2 cellular contexts compared by ENCODE assay signal in the genomic region with DNA sequence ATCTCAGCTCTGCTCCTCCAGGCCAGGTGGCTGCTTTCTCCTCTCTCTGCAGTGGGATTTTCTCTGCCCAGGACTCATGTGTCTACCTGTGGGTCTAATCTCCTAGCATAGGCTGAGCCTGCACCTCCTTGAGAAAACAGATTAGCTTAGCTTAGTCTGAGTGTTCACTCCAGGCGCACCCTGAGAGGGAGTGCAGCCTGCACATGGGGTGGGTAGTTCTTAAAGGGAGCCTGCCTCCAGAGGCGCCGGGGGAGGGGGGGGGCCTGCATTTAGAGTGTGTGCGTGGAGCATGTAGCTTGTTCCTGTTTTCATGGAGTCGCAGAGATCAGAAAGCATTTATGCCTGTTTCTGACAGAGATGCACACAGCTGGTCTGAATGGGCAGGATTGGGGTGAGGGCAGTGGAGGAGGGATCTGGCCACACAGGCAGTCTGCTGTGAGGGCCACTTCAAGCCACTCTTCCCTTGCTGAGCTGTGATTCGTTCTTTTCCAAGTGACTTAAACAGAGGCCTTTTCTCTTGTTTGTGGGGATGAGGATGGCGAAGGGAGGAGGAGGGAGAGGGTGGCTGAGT.
TF ChIP-seq lines count a peak whose summit lies in the region.

No MANE protein-coding gene starts in this region.

TF ChIP-seq in liver, 16 proteins besides CTCF, POLR2A, EP300 and RAD21 (continued from another document):
- no peak for TF ChIP-seq SP1 (IDR thresholded peaks at IDR 0.05)
- no peak for TF ChIP-seq JUND (IDR thresholded peaks at IDR 0.05)
- TF ChIP-seq EGR1 (IDR thresholded peaks at IDR 0.05; ENCODE audit: low read depth in 2 of 2) = no peak
- TF ChIP-seq GABPA (IDR thresholded peaks at IDR 0.05 in 1 of 2, conservative IDR thresholded peaks at IDR 0.05 in 1 of 2) = no peak
- TF ChIP-seq REST (IDR thresholded peaks at IDR 0.05) = no peak
- no peak for TF ChIP-seq ZBTB33 (IDR thresholded peaks at IDR 0.05)
- no peak for TF ChIP-seq RXRA (IDR thresholded peaks at IDR 0.05)
- TF ChIP-seq YY1 (IDR thresholded peaks at IDR 0.05) = no peak
- TF ChIP-seq HNF4A (conservative IDR thresholded peaks at IDR 0.05) = no peak
- TF ChIP-seq FOXA2 (IDR thresholded peaks at IDR 0.05) = no peak
- no peak for TF ChIP-seq TAF1 (conservative IDR thresholded peaks at IDR 0.05)
- no peak for TF ChIP-seq NR2F2 (IDR thresholded peaks at IDR 0.05)
- TF ChIP-seq, protein P1, sequence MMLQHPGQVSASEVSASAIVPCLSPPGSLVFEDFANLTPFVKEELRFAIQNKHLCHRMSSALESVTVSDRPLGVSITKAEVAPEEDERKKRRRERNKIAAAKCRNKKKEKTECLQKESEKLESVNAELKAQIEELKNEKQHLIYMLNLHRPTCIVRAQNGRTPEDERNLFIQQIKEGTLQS (IDR thresholded peaks at IDR 0.05) = no peak
- TF ChIP-seq, protein P2, sequence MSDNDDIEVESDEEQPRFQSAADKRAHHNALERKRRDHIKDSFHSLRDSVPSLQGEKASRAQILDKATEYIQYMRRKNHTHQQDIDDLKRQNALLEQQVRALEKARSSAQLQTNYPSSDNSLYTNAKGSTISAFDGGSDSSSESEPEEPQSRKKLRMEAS (IDR thresholded peaks at IDR 0.05) = no peak

TF ChIP-seq in HepG2, 621 proteins besides CTCF, POLR2A, EP300 and RAD21 (continued from another document):
- TF ChIP-seq, protein P3, sequence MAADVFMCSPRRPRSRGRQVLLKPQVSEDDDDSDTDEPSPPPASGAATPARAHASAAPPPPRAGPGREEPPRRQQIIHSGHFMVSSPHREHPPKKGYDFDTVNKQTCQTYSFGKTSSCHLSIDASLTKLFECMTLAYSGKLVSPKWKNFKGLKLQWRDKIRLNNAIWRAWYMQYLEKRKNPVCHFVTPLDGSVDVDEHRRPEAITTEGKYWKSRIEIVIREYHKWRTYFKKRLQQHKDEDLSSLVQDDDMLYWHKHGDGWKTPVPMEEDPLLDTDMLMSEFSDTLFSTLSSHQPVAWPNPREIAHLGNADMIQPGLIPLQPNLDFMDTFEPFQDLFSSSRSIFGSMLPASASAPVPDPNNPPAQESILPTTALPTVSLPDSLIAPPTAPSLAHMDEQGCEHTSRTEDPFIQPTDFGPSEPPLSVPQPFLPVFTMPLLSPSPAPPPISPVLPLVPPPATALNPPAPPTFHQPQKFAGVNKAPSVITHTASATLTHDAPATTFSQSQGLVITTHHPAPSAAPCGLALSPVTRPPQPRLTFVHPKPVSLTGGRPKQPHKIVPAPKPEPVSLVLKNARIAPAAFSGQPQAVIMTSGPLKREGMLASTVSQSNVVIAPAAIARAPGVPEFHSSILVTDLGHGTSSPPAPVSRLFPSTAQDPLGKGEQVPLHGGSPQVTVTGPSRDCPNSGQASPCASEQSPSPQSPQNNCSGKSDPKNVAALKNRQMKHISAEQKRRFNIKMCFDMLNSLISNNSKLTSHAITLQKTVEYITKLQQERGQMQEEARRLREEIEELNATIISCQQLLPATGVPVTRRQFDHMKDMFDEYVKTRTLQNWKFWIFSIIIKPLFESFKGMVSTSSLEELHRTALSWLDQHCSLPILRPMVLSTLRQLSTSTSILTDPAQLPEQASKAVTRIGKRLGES (CRISPR knock-in tag; IDR thresholded peaks at IDR 0.05; ENCODE audit: borderline replicate concordance) = no peak
- no peak for TF ChIP-seq ZNF326 (CRISPR knock-in tag; IDR thresholded peaks at IDR 0.05; ENCODE audit: borderline replicate concordance)
- TF ChIP-seq ZNF749 (CRISPR knock-in tag; IDR thresholded peaks at IDR 0.05; ENCODE audit: borderline replicate concordance) = no peak
- TF ChIP-seq ARHGAP35 (CRISPR knock-in tag; IDR thresholded peaks at IDR 0.05; ENCODE audit: borderline replicate concordance) = no peak
- no peak for TF ChIP-seq ZNF331 (CRISPR knock-in tag; IDR thresholded peaks at IDR 0.05)
- no peak for TF ChIP-seq BORCS8-MEF2B (CRISPR knock-in tag; IDR thresholded peaks at IDR 0.05)
- TF ChIP-seq PHF8 (CRISPR knock-in tag; IDR thresholded peaks at IDR 0.05) = no peak
- no peak for TF ChIP-seq ZSCAN21 (CRISPR knock-in tag; IDR thresholded peaks at IDR 0.05; ENCODE audit: borderline replicate concordance)
- no peak for TF ChIP-seq ZNF180 (CRISPR knock-in tag; IDR thresholded peaks at IDR 0.05; ENCODE audit: borderline replicate concordance, low read depth)
